Comparison of ENCODE assay signal across 7 cellular contexts in the genomic region with DNA sequence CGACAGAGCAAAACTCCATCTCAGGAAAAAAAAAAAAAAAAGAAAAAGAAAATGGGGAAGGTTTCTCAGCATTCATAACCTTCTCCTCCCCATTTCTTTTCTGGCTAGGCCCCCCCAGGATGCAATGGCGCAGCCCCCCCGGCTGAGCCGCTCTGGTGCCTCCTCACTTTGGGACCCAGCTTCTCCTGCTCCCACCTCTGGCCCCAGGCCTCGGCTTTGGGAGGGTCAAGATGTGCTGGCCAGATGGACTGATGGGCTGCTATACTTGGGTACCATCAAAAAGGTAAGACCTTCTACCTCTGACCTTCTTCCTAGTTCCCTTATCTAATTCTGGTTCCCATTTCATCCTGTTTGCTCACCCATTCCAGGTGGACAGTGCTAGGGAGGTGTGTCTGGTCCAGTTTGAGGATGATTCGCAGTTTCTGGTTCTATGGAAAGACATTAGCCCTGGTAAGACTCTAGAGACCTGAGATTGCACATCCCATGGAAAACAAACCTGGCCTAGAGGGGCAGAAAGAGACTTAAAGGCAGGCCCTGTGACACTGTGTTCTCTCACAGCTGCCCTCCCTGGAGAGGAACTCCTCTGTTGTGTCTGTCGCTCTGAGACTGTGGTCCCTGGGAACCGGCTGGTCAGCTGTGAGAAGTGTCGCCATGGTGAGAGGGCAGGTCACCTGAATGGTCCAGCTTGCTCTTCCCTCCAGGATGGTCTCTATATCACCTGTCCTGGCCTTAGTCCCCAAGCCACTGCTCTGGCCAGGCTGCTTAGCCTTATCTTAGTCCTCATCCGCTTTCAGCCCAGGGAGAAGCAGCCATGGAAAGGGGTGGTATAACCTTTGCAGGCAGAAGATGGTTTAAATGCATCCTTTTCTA. TPM values are rescaled to one million over a fixed set of nuclear protein-coding genes. Genes with fewer than 3 reads are reported as not detected.
DNase-seq lines count a peak whose midpoint lies in the region; ATAC-seq and TF ChIP-seq lines count a peak whose summit lies in the region.
"Had no signal": no experiment of that assay in that cellular context is flagged by ENCODE, and none has a peak within 500 bp of the region (broad histone marks: within the 10 kb centered on the region; RNA-seq: fewer than 3 reads in every experiment).

No MANE protein-coding gene starts in this region.

- intact Hi-C loops in activated naive CD4-positive, alpha-beta T cell treated with anti-CD3 and anti-CD28 coated beads for 36 hours (cut with micrococcal nuclease): loop anchor here (5.0 kb wide), 1 partner anchor 560 kb away; a partner anchor contains a TSS
- intact Hi-C loops in esophagus muscularis mucosa (cut with DNase I): no loop called here
- intact Hi-C loops in tibial artery (cut with DNase I; ENCODE audit: low total_unique reads): loop anchor here (10.0 kb wide), 1 partner anchor 118 kb away; a partner anchor contains a TSS

- no peak for ATAC-seq in HG03159 (IDR thresholded peaks at IDR 0.05; ENCODE audit: unreplicated experiment)

- TF ChIP-seq POLR2A in esophagus muscularis mucosa (IDR thresholded peaks at IDR 0.05; ENCODE audit: low read depth): no peak

- peaks cover 60% of the 10 kb centered on the region for H3K4me1 Mint-ChIP-seq in activated naive CD4-positive, alpha-beta T cell treated with anti-CD3 and anti-CD28 coated beads for 36 hours (ENCODE audit: low read depth)

- peaks cover 24 to 47% (median 46%) of the 10 kb centered on the region in 4 donors for H3K36me3 ChIP-seq in esophagus muscularis mucosa
- H3K36me3 ChIP-seq in tibial artery: peaks cover 25 to 44% (median 39%) of the 10 kb centered on the region in 3 donors

- WGBS in esophagus muscularis mucosa: 89% methylated on average over 10 of the region's 10 CpGs

- H3K4me3 Mint-ChIP-seq in activated naive CD4-positive, alpha-beta T cell treated with anti-CD3 and anti-CD28 coated beads for 36 hours: peak overlapping the region; percentile 20

- H3K9me3 Mint-ChIP-seq in activated naive CD4-positive, alpha-beta T cell treated with anti-CD3 and anti-CD28 coated beads for 36 hours: no peaks in the 10 kb centered on the region

- no peak for TF ChIP-seq EP300 in esophagus muscularis mucosa (IDR thresholded peaks at IDR 0.05)

- no peaks in the 10 kb centered on the region for H3K9me3 ChIP-seq in esophagus muscularis mucosa
- no peaks in the 10 kb centered on the region for H3K9me3 ChIP-seq in tibial artery

- H3K27me3 ChIP-seq in esophagus muscularis mucosa: no peaks in the 10 kb centered on the region
- H3K27me3 ChIP-seq in tibial artery: no peaks in the 10 kb centered on the region

- DNase-seq in activated naive CD4-positive, alpha-beta T cell treated with anti-CD3 and anti-CD28 coated beads for 36 hours: no peak
- DNase-seq in activated naive CD4-positive, alpha-beta T cell treated with anti-CD3 and anti-CD28 coated beads, Interleukin-2, amount 50 U/mL, for 16 hours: no peak
- no peak for DNase-seq in esophagus muscularis mucosa (ENCODE audit: extremely low spot score)
- DNase-seq in tibial artery: no peak
- no peak for DNase-seq in hepatic stellate cell (ENCODE audit: low spot score)
- DNase-seq: activated CD8-positive, alpha-beta memory T cell treated with anti-CD3 and anti-CD28 coated beads for 24 hours had no signal

- peak overlapping the region; percentile 77 for H3K27ac Mint-ChIP-seq in activated naive CD4-positive, alpha-beta T cell treated with anti-CD3 and anti-CD28 coated beads for 36 hours

- TF ChIP-seq CTCF in esophagus muscularis mucosa (IDR thresholded peaks at IDR 0.05) (no peak), tibial artery (IDR thresholded peaks at IDR 0.05) (no peak)

- CTCF ChIA-PET in activated naive CD4-positive, alpha-beta T cell treated with anti-CD3 and anti-CD28 coated beads for 36 hours (lab: Charles Lee): no interaction called here

- H3K27me3 Mint-ChIP-seq in activated naive CD4-positive, alpha-beta T cell treated with anti-CD3 and anti-CD28 coated beads for 36 hours (ENCODE audit: low read depth): no peaks in the 10 kb centered on the region

- H3K27ac ChIP-seq in esophagus muscularis mucosa (replicated peaks in 1 of 4) (peak overlapping the region; percentile 97 to 100 (median 100)), tibial artery (peak overlapping the region; percentile 99 to 100)

- H3K4me3 ChIP-seq in esophagus muscularis mucosa (peak overlapping the region; percentile 99 to 100 (median 100)), tibial artery (peak overlapping the region; percentile 94 to 98)

- H3K4me1 ChIP-seq in esophagus muscularis mucosa (peaks cover 25 to 71% (median 68%) of the 10 kb centered on the region in 4 donors), tibial artery (peaks cover 0 to 60% (median 43%) of the 10 kb centered on the region in 4 donors)

- peaks cover 30% of the 10 kb centered on the region for H3K36me3 Mint-ChIP-seq in activated naive CD4-positive, alpha-beta T cell treated with anti-CD3 and anti-CD28 coated beads for 36 hours (ENCODE audit: low read depth)

RNA-seq across cellular contexts. Expression of a gene that starts 1.6 kb away (rescaled TPM):
- total RNA-seq in activated naive CD4-positive, alpha-beta T cell treated with anti-CD3 and anti-CD28 coated beads for 36 hours: 10 to 100 TPM; 31.0 to 32.3 TPM
- total RNA-seq in esophagus muscularis mucosa: 10 to 100 TPM; 68.5 to 91.5 (median 84.9) TPM

RNA-seq across cellular contexts. Expression of a gene that starts 5.5 kb away (rescaled TPM):
- 100 to 1,000 TPM; 163 to 181 TPM for total RNA-seq in activated naive CD4-positive, alpha-beta T cell treated with anti-CD3 and anti-CD28 coated beads for 36 hours
- 100 to 1,000 TPM; 109 to 136 (median 123) TPM for total RNA-seq in esophagus muscularis mucosa

RNA-seq across cellular contexts. Expression of a gene that starts 7.5 kb away (rescaled TPM):
- total RNA-seq in activated naive CD4-positive, alpha-beta T cell treated with anti-CD3 and anti-CD28 coated beads for 36 hours: 10 to 100 TPM; 35.1 to 42.2 TPM
- 10 to 100 TPM in 3 of 4 donors, 1 to 10 TPM in 1; 8.0 to 17.6 (median 13.2) TPM for total RNA-seq in esophagus muscularis mucosa

RNA-seq across cellular contexts. Expression of a gene that starts 20.8 kb away (rescaled TPM):
- 100 to 1,000 TPM; 107 TPM for total RNA-seq in activated naive CD4-positive, alpha-beta T cell treated with anti-CD3 and anti-CD28 coated beads for 36 hours
- total RNA-seq in esophagus muscularis mucosa: 1 to 10 TPM in 1 of 4 donors, under 1 TPM in 2, not detected in 1; 0.39 to 1.1 (median 0.42) TPM

RNA-seq across cellular contexts. Expression of a gene that starts 42.0 kb away (rescaled TPM):
- 1 to 10 TPM; 5.0 to 6.5 TPM for total RNA-seq in activated naive CD4-positive, alpha-beta T cell treated with anti-CD3 and anti-CD28 coated beads for 36 hours
- total RNA-seq in esophagus muscularis mucosa: 1 to 10 TPM; 1.7 to 3.5 (median 3.0) TPM
